Comparison of ENCODE assay signal across 1 cellular context in the genomic region with DNA sequence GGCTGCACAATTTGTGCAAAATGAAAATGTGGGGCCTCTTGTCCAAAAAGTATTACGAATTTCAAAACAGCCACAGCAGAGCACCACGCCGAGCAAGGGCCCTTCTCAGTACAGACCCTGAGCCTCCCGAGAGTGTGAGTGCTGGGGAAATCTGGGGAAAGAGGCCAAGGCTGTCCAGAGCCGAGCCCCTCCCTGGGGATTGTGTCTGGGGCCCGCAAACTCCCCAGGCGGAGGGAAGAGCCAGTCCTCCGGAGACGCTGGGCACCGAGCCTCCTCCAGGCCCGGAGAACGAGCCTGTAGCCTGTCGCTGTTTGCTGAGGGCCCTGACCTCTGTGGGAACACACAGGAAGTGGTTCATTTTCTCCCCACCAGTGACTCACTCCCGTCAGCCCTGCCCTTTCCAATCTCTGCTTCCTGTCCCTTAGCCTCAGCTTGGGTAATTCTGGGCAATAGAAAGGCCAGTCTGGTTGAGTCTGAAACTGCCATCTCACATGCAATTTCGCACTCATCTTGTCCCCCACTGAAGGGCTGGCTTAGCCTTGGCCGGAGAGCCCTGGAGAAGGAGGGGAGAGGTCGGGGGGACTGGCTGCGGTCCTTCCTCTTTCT.
TF ChIP-seq lines count a peak whose summit lies in the region.

No MANE protein-coding gene starts in this region.

TF ChIP-seq in GM23338, 12 proteins besides CTCF, POLR2A, EP300 and RAD21 (continued from another document):
- TF ChIP-seq, protein P1, sequence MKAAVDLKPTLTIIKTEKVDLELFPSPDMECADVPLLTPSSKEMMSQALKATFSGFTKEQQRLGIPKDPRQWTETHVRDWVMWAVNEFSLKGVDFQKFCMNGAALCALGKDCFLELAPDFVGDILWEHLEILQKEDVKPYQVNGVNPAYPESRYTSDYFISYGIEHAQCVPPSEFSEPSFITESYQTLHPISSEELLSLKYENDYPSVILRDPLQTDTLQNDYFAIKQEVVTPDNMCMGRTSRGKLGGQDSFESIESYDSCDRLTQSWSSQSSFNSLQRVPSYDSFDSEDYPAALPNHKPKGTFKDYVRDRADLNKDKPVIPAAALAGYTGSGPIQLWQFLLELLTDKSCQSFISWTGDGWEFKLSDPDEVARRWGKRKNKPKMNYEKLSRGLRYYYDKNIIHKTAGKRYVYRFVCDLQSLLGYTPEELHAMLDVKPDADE (IDR thresholded peaks at IDR 0.05), result no peak
- TF ChIP-seq ZNF331 (CRISPR knock-in tag; IDR thresholded peaks at IDR 0.05; ENCODE audit: low read depth) (no peak), STAT1 (IDR thresholded peaks at IDR 0.05; ENCODE audit: unreplicated experiment) (no peak), CREB1 (CRISPR knock-in tag; IDR thresholded peaks at IDR 0.05; ENCODE audit: low read depth) (no peak), EZH2 (IDR thresholded peaks at IDR 0.05; ENCODE audit: low read depth, unreplicated experiment) (no peak), EZH2phosphoT487 (IDR thresholded peaks at IDR 0.05; ENCODE audit: unreplicated experiment) (no peak)
- TF ChIP-seq, protein P2, sequence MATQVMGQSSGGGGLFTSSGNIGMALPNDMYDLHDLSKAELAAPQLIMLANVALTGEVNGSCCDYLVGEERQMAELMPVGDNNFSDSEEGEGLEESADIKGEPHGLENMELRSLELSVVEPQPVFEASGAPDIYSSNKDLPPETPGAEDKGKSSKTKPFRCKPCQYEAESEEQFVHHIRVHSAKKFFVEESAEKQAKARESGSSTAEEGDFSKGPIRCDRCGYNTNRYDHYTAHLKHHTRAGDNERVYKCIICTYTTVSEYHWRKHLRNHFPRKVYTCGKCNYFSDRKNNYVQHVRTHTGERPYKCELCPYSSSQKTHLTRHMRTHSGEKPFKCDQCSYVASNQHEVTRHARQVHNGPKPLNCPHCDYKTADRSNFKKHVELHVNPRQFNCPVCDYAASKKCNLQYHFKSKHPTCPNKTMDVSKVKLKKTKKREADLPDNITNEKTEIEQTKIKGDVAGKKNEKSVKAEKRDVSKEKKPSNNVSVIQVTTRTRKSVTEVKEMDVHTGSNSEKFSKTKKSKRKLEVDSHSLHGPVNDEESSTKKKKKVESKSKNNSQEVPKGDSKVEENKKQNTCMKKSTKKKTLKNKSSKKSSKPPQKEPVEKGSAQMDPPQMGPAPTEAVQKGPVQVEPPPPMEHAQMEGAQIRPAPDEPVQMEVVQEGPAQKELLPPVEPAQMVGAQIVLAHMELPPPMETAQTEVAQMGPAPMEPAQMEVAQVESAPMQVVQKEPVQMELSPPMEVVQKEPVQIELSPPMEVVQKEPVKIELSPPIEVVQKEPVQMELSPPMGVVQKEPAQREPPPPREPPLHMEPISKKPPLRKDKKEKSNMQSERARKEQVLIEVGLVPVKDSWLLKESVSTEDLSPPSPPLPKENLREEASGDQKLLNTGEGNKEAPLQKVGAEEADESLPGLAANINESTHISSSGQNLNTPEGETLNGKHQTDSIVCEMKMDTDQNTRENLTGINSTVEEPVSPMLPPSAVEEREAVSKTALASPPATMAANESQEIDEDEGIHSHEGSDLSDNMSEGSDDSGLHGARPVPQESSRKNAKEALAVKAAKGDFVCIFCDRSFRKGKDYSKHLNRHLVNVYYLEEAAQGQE (IDR thresholded peaks at IDR 0.05; ENCODE audit: unreplicated experiment), result no peak
